In genomic region chr6:73653571-73654424, GRCh38 we compare ENCODE assay signal across 1 cellular context.
TF ChIP-seq lines count a peak whose summit lies in the region.

Gene SLC17A5, minus strand, starts transcription at chr6:73653992. Its CDS starts 106 bp downstream, at chr6:73653886.

TF ChIP-seq in HepG2, 621 proteins besides CTCF, POLR2A, EP300 and RAD21 (continued from another document and continues in another):
- TF ChIP-seq ZBTB40 (IDR thresholded peaks at IDR 0.05) (no peak), ZBTB40 (CRISPR knock-in tag; IDR thresholded peaks at IDR 0.05) (no peak), ZNF777 (CRISPR knock-in tag; IDR thresholded peaks at IDR 0.05) (peak; percentile 93), PITX1 (CRISPR knock-in tag; IDR thresholded peaks at IDR 0.05) (0 out of 2 replicates have a peak, but pooled peaks have one; percentile 10), HNRNPK (IDR thresholded peaks at IDR 0.05; ENCODE audit: low read depth, low read length, poor library complexity, severe bottlenecking) (peak; percentile 73), ZBTB4 (CRISPR knock-in tag; IDR thresholded peaks at IDR 0.05; ENCODE audit: borderline replicate concordance) (no peak), TEF (CRISPR knock-in tag; IDR thresholded peaks at IDR 0.05) (no peak), ZBTB3 (CRISPR knock-in tag; IDR thresholded peaks at IDR 0.05; ENCODE audit: borderline replicate concordance, low read depth) (no peak), EEA1 (CRISPR knock-in tag; IDR thresholded peaks at IDR 0.05; ENCODE audit: borderline replicate concordance) (no peak), KDM2A (CRISPR knock-in tag; IDR thresholded peaks at IDR 0.05; ENCODE audit: borderline replicate concordance, low read depth) (peak; percentile 17), HNF4A (CRISPR knock-in tag; IDR thresholded peaks at IDR 0.05) (peak; percentile 63), SP2 (CRISPR knock-in tag; IDR thresholded peaks at IDR 0.05) (peak; percentile 39; the same call in 1 of the 2 replicates), ZNF143 (CRISPR knock-in tag; IDR thresholded peaks at IDR 0.05) (peak; percentile 86), ZNF263 (CRISPR knock-in tag; IDR thresholded peaks at IDR 0.05) (peak; percentile 23; the same call in 1 of the 2 replicates), CBFB (CRISPR knock-in tag; IDR thresholded peaks at IDR 0.05) (peak; percentile 44; the same call in 1 of the 2 replicates), ZNF318 (CRISPR knock-in tag; IDR thresholded peaks at IDR 0.05) (peak; percentile 26; the same call in 1 of the 2 replicates), KLF12 (CRISPR knock-in tag; IDR thresholded peaks at IDR 0.05; ENCODE audit: borderline replicate concordance) (peak; percentile 77; the same call in 1 of the 2 replicates), RBM39 (IDR thresholded peaks at IDR 0.05; ENCODE audit: low read depth, low read length, poor library complexity, severe bottlenecking) (peak; percentile 71), XRCC5 (optimal IDR thresholded peaks at IDR 0.05; ENCODE audit: low read length) (peak; percentile 58), ZNF20 (CRISPR knock-in tag; IDR thresholded peaks at IDR 0.05) (no peak), ZNF205 (CRISPR knock-in tag; IDR thresholded peaks at IDR 0.05) (no peak), HNF1A (IDR thresholded peaks at IDR 0.05; ENCODE audit: low read depth) (no peak), HNF1A (CRISPR knock-in tag; IDR thresholded peaks at IDR 0.05; ENCODE audit: borderline replicate concordance) (peak; percentile 23; the same call in 1 of the 2 replicates), ZNF335 (CRISPR knock-in tag; IDR thresholded peaks at IDR 0.05) (peak; percentile 58; the same call in 1 of the 2 replicates), ZNF816 (CRISPR knock-in tag; IDR thresholded peaks at IDR 0.05; ENCODE audit: borderline replicate concordance) (peak; percentile 71; the same call in 1 of the 2 replicates), EED (CRISPR knock-in tag; IDR thresholded peaks at IDR 0.05) (peak; percentile 47; the same call in 1 of the 2 replicates), ZBTB7A (CRISPR knock-in tag; IDR thresholded peaks at IDR 0.05) (peak; percentile 29; the same call in 1 of the 2 replicates), RELA (CRISPR knock-in tag; IDR thresholded peaks at IDR 0.05) (0 out of 2 replicates have a peak, but pooled peaks have one; percentile 53), ZNF468 (CRISPR knock-in tag; IDR thresholded peaks at IDR 0.05) (0 out of 2 replicates have a peak, but pooled peaks have one; percentile 46), ASH2L (IDR thresholded peaks at IDR 0.05; ENCODE audit: insufficient read length, low read depth, low read length) (peak; percentile 97)
